Comparison of ENCODE assay signal across 8 cellular contexts in the genomic region with DNA sequence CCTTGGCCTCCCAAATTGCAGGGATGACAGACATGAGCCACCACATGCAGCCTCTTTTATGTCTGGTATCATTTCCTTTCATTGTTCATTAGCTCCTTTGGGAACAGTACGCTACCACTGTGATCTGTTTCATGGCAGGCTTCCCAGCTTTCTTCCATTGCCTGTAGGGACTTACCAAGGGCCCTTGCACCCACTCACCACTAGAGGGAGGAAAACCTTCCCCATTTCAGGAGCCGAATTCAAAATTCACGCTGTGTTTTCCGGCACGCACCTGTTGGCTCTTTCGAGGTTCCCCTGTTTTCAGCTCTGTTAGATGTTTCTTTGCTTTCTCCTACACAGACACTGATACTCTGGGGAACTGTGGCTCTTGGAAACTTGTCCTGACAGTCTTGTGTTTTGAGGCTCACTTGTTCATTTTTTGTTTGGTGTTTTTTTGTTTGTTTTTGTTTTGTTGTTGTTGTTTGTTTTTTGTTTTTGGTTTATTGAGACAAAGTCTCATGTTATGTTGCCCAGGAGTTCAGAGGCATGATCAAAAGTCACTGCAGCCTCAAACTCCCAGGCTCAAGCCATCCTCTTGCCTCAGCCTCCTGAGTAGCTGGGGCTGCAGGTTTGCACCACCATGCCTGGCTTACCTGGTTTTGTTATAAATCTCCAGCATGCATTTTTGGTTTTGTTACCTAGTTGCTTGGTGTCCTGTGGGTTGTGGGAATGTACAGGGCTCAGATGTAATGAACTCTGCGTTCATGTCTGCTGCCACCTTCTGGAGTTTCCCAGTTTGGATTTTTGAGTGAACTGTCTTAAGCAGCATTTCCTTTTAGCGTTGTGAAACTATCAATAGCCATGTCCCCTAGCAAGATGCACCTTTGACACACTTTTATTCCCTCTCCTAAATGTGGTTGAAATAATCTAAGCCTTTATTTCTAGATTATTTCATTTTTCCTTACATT. TPM values are rescaled to one million over a fixed set of nuclear protein-coding genes. Genes with fewer than 3 reads are reported as not detected.
DNase-seq lines count a peak whose midpoint lies in the region; ATAC-seq and TF ChIP-seq lines count a peak whose summit lies in the region.

No MANE protein-coding gene starts in this region.

- H3K4me3 ChIP-seq in Karpas-422 (ENCODE audit: low read length) (no peak overlapping the region), cardiac fibroblast (replicated peaks in 1 of 2; ENCODE audit: low read depth in 2 of 2, low read length in 2 of 2) (no peak overlapping the region)

- no peaks in the 10 kb centered on the region for H3K27me3 ChIP-seq in Karpas-422 (ENCODE audit: low read length)

- H3K27ac ChIP-seq in Karpas-422 (ENCODE audit: low read length) = no peak overlapping the region

- H3K9ac ChIP-seq in Karpas-422 (ENCODE audit: low read length) = no peak overlapping the region

- H3K9me2 ChIP-seq in Karpas-422 (replicated peaks; ENCODE audit: insufficient read depth, low read length) = no peaks in the 10 kb centered on the region

- H3K9me3 ChIP-seq in Karpas-422 (ENCODE audit: low read length) = no peaks in the 10 kb centered on the region

- H3K4me1 ChIP-seq in Karpas-422 (ENCODE audit: low read length) = peaks cover 6% of the 10 kb centered on the region

- no peaks in the 10 kb centered on the region for H4K20me1 ChIP-seq in Karpas-422 (ENCODE audit: insufficient read depth, low read depth, low read length)

- no peaks in the 10 kb centered on the region for H3K36me3 ChIP-seq in Karpas-422 (ENCODE audit: insufficient read depth, low read length)

- H2AFZ ChIP-seq in Karpas-422 (ENCODE audit: low read length) = no peak overlapping the region

- no peak for ATAC-seq in HG03039 (IDR thresholded peaks at IDR 0.05; ENCODE audit: unreplicated experiment)
- ATAC-seq in GM19452 (IDR thresholded peaks at IDR 0.05; ENCODE audit: unreplicated experiment) = no peak

- H3K79me2 ChIP-seq in Karpas-422 (ENCODE audit: low read length) = no peaks in the 10 kb centered on the region

- peak; percentile 79 for DNase-seq in EH (ENCODE audit: low read depth)
- DNase-seq in Karpas-422 = peak; percentile 75
- DNase-seq in RKO (ENCODE audit: low spot score) = peak; percentile 70
- DNase-seq in cardiac fibroblast (ENCODE audit: low read depth in 2 of 2) = peak; percentile 88 to 92
- peak; percentile 79 for DNase-seq in kidney tubule cell (ENCODE audit: low spot score)
- DNase-seq in stimulated activated CD4-positive, alpha-beta T cell treated with anti-CD3 and anti-CD28 coated beads, TNF-alpha, amount 100 ng/mL, for 24 hours (ENCODE audit: low read depth in 3 of 3) = peak in 2 of 3 experiments; percentile 6 to 25

- H3K4me2 ChIP-seq in Karpas-422 (ENCODE audit: low read depth, low read length, poor library complexity, severe bottlenecking) = no peak overlapping the region

- TF ChIP-seq CTCF in cardiac fibroblast (IDR thresholded peaks at IDR 0.05; ENCODE audit: low read depth, low read length) = peak; percentile 89

RNA-seq across cellular contexts. Expression of a gene that starts 2.3 kb away (rescaled TPM):
- not detected in 2 replicates for total RNA-seq in Karpas-422 (2014; rRNA removed; shearing (Covaris generic); ENCODE audit: low replicate concordance)

RNA-seq across cellular contexts. Expression of a gene that starts 15.0 kb away (rescaled TPM):
- not detected in 2 replicates for total RNA-seq in Karpas-422 (2014; rRNA removed; shearing (Covaris generic); ENCODE audit: low replicate concordance)

RNA-seq across cellular contexts. Expression of a gene that starts 32.1 kb away (rescaled TPM):
- total RNA-seq in Karpas-422 (2014; rRNA removed; shearing (Covaris generic); ENCODE audit: low replicate concordance) = not detected in 2 replicates

RNA-seq across cellular contexts. Expression of a gene that starts 42.5 kb away (rescaled TPM):
- total RNA-seq in Karpas-422 (2014; rRNA removed; shearing (Covaris generic); ENCODE audit: low replicate concordance) = not detected in 2 replicates

RNA-seq across cellular contexts. Expression of a gene that starts 53.3 kb away (rescaled TPM):
- total RNA-seq in Karpas-422 (2014; rRNA removed; shearing (Covaris generic); ENCODE audit: low replicate concordance) = 1.5 TPM in 1 of 2 replicates, not detected in the other

Comparison
In these comparisons a context has a peak if more than half of its experiments do, and no peak if none do; other contexts are left out.
1. DNase-seq: peak in every context shown above with its lines; median percentile 90 in cardiac fibroblast; 79 in EH; 79 in kidney tubule cell; 75 in Karpas-422; 70 in RKO; 16 in stimulated activated CD4-positive, alpha-beta T cell treated with anti-CD3 and anti-CD28 coated beads, TNF-alpha, amount 100 ng/mL, for 24 hours.